10 cellular contexts compared by ENCODE assay signal in the genomic region with DNA sequence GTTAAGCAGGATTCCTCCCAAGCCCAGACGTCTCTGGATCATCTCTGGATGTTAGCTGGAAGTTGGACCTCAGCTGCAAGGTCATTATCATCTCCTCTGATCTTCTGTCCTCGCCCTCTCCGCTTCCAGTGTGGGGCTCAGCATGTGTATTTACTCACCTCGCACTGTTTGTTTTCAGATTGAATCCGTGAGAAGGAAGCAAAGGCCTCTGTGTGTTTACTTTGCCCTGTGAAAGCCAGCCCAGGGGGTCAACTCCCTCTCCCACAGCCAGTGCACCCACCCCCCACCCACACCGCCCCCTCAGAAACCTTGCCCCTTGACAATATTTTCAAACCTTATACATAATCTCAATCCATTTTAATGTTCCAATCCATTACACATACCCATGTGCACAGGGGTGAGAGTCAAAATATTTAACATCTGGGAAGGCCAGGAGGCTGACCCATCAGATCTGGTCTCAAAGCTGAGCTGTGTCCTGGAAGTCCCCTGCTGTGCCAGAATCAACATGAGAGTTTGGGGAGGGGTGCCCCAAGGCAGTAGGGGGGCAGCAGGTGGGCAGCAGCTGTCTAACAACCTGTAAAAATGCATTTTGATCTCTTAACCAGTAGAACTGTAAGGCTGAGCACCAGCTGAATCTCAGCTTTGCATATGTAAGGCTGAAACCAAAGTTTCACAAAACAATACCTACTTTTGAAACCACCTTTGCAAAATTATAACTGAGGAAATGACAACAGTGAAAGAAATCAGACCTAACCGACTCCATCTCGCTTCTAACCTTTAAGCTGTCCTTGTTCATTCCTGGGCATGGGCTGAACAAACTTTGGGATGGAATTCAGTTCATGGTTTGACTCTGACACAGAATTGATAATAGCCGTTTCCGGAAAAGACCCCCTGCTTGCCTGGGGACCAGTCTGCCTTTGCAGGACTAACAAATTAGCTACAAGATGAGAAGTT.
DNase-seq lines count a peak whose midpoint lies in the region; ATAC-seq and TF ChIP-seq lines count a peak whose summit lies in the region.
"Had no signal": no experiment of that assay in that cellular context is flagged by ENCODE, and none has a peak within 500 bp of the region (broad histone marks: within the 10 kb centered on the region; RNA-seq: fewer than 3 reads in every experiment).

No MANE protein-coding gene starts in this region.

- H3K4me1 Mint-ChIP-seq in GM23338 (peaks cover 29% of the 10 kb centered on the region), CD14-positive monocyte (no peaks in the 10 kb centered on the region), MCF 10A (ENCODE audit: insufficient read depth, unreplicated experiment) (peaks cover under 1% of the 10 kb centered on the region)

- H3F3A ChIP-seq in GM23338 (replicated peaks; ENCODE audit: low read depth) = peaks cover 32% of the 10 kb centered on the region

- H3K9me3 Mint-ChIP-seq in GM23338 = peaks cover 3% of the 10 kb centered on the region; the same call in 2 of the 3 replicates
- H3K9me3 Mint-ChIP-seq in CD14-positive monocyte = peaks cover 0 to 4% (median 0%) of the 10 kb centered on the region in 7 donors
- H3K9me3 Mint-ChIP-seq in MCF 10A (ENCODE audit: unreplicated experiment) = no peaks in the 10 kb centered on the region

- CTCF ChIA-PET in MCF 10A (lab: Yijun Ruan, JAX) = no interaction called here

- DNase-seq in GM23338 (ENCODE audit: low spot score) (peak; percentile 62), NCI-H1092 treated with DMSO at 0.1 percent for 48 hours (lab: John Stamatoyannopoulos, UW) (peak; percentile 55), left lobe of liver (ENCODE audit: low spot score) (peak; percentile 60), RPMI8226 (no peak), CD14-positive monocyte (ENCODE audit: low spot score) (no peak), germinal center (ENCODE audit: low spot score) (no peak), MCF 10A (ENCODE audit: unreplicated experiment) (no peak)
- DNase-seq: activated effector memory CD4-positive, alpha-beta T cell treated with Interleukin-2 at 50 U/mL for 16 hours; SIG-M5 had no signal

- intact Hi-C loops in CD14-positive monocyte (cut with micrococcal nuclease) (no loop called here), MCF 10A (cut with micrococcal nuclease) (no loop called here)

- ATAC-seq in GM18858 (IDR thresholded peaks at IDR 0.05; ENCODE audit: unreplicated experiment) (peak; percentile 48), GM23338 (peak; percentile 85), left lobe of liver (peak; percentile 95)

- H3K4me3 Mint-ChIP-seq in GM23338 (peak overlapping the region; percentile 40; the same call in 2 of the 3 replicates), CD14-positive monocyte (no peak overlapping the region), MCF 10A (ENCODE audit: unreplicated experiment) (no peak overlapping the region)

- no peaks in the 10 kb centered on the region for H3K79me2 ChIP-seq in GM23338 (replicated peaks; ENCODE audit: insufficient read depth)

- no TSS peak for BruUV-seq in MCF 10A (replicated peaks; lab: Mats Ljungman, UMichigan)

- H3K4me1 ChIP-seq in GM23338 (ENCODE audit: insufficient read depth) = peaks cover 30% of the 10 kb centered on the region

- H4K20me1 ChIP-seq in GM23338 (replicated peaks; ENCODE audit: insufficient read depth) = no peaks in the 10 kb centered on the region

- H3K27ac Mint-ChIP-seq in GM23338 (peak overlapping the region; percentile 87), CD14-positive monocyte (peak overlapping the region in 1 of 7 donors; percentile 8), MCF 10A (ENCODE audit: low read depth, unreplicated experiment) (no peak overlapping the region)

- peak overlapping the region; percentile 46 for H3K4me2 ChIP-seq in GM23338

- POLR2A ChIA-PET in MCF 10A (lab: Yijun Ruan, JAX) = no interaction called here

- no peak overlapping the region for H2AFZ ChIP-seq in GM23338

- H3K36me3 ChIP-seq in GM23338 (ENCODE audit: insufficient read depth) = no peaks in the 10 kb centered on the region

- TF ChIP-seq CTCF in GM23338 (conservative IDR thresholded peaks at IDR 0.05; ENCODE audit: low read depth in 2 of 2) (no peak), CD14-positive monocyte (IDR thresholded peaks at IDR 0.05) (no peak), MCF 10A (IDR thresholded peaks at IDR 0.05; ENCODE audit: unreplicated experiment) (no peak)

- H3K4me3 ChIP-seq in GM23338 = 0 out of 2 replicates have a peak overlapping the region, but pooled peaks have one; percentile 17

- H3K27me3 ChIP-seq in GM23338 (ENCODE audit: insufficient read depth) = no peaks in the 10 kb centered on the region

- H3K36me3 Mint-ChIP-seq in GM23338 (ENCODE audit: low read depth) = 0 out of 3 replicates have a peak, but pooled peaks cover 2% of the 10 kb centered on the region
- no peaks in the 10 kb centered on the region for H3K36me3 Mint-ChIP-seq in CD14-positive monocyte
- no peaks in the 10 kb centered on the region for H3K36me3 Mint-ChIP-seq in MCF 10A (ENCODE audit: insufficient read depth, unreplicated experiment)

- H3K9me2 ChIP-seq in GM23338 (ENCODE audit: insufficient read depth) = peaks cover 5% of the 10 kb centered on the region; the same call in 1 of the 2 replicates

- peak overlapping the region; percentile 99 for H3K27ac ChIP-seq in GM23338 (ENCODE audit: low read depth)

- H3K27me3 Mint-ChIP-seq in GM23338 (ENCODE audit: insufficient read depth, low read depth, poor library complexity) = peaks cover 14% of the 10 kb centered on the region
- peaks cover 2 to 3% (median 2%) of the 10 kb centered on the region in 3 donors for H3K27me3 Mint-ChIP-seq in CD14-positive monocyte (ENCODE audit: low read depth in 3 of 3)
- H3K27me3 Mint-ChIP-seq in MCF 10A (ENCODE audit: insufficient read depth, unreplicated experiment) = no peaks in the 10 kb centered on the region

TF ChIP-seq in GM23338, 12 proteins besides CTCF, POLR2A, EP300 and RAD21 (continues in another document):
- TF ChIP-seq ZNF331 (CRISPR knock-in tag; IDR thresholded peaks at IDR 0.05; ENCODE audit: low read depth) (no peak), EZH2 (IDR thresholded peaks at IDR 0.05; ENCODE audit: low read depth, unreplicated experiment) (no peak), ZNF114 (CRISPR knock-in tag; IDR thresholded peaks at IDR 0.05) (no peak)
- TF ChIP-seq, protein P1, sequence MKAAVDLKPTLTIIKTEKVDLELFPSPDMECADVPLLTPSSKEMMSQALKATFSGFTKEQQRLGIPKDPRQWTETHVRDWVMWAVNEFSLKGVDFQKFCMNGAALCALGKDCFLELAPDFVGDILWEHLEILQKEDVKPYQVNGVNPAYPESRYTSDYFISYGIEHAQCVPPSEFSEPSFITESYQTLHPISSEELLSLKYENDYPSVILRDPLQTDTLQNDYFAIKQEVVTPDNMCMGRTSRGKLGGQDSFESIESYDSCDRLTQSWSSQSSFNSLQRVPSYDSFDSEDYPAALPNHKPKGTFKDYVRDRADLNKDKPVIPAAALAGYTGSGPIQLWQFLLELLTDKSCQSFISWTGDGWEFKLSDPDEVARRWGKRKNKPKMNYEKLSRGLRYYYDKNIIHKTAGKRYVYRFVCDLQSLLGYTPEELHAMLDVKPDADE (IDR thresholded peaks at IDR 0.05) = no peak

Comparison
In these comparisons a context has a peak if more than half of its experiments do, and no peak if none do; other contexts are left out.
1. DNase-seq: peak in GM23338 (single experiment), NCI-H1092 treated with DMSO at 0.1 percent for 48 hours (single experiment) and left lobe of liver (single experiment); none in RPMI8226 (single experiment), CD14-positive monocyte (single experiment), germinal center (single experiment) and MCF 10A (single experiment).
2. Peak in every context shown above with its lines, with median percentiles within 50 percentile points of each other: ATAC-seq.